ENCODE assay signal across 9 cellular contexts in the genomic region with DNA sequence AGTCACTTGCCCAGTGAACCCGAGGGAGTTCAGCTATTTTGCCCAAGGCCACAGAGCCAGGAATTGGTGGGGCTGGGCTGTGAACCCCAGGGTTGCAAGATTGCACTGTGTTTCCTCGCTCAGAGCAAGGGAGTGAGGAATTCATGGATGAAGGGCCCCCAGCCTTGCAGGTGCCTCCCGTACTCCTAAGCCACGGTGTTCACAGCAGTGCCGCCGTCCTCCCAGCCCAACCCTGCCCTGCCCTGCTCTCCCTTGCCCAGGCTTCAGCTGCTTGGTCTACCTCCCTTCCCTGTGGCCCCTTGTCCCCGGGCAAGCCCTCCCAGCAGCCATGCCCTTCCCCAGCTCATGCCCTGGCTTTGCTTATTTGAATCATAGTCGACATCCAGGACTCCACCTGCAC. TPM values are rescaled to one million over a fixed set of nuclear protein-coding genes. Genes with fewer than 3 reads are reported as not detected.
"Had no signal": no experiment of that assay in that cellular context is flagged by ENCODE, and none has a peak within 500 bp of the region (broad histone marks: within the 10 kb centered on the region; RNA-seq: fewer than 3 reads in every experiment).

No MANE protein-coding gene starts in this region.

- H3K9me3 Mint-ChIP-seq: H9 had no signal

- H3K27ac Mint-ChIP-seq: H9, HFFc6, IgD-negative memory B cell had no signal

- ATAC-seq: HepG2 had no signal

- DNase-seq: GM23248, GOT3, H9, HCEC 1CT, HFFc6, KBM-7 had no signal

- H3K4me3 Mint-ChIP-seq: H9, HFFc6, IgD-negative memory B cell had no signal

- H3K4me1 Mint-ChIP-seq: IgD-negative memory B cell had no signal

- H3K27ac ChIP-seq: GM23248, HL-60 had no signal

- H2AFZ ChIP-seq: GM23248 had no signal

- H3K4me3 ChIP-seq: GM23248 had no signal

- H3K9ac ChIP-seq: GM23248 had no signal

- H3K36me3 Mint-ChIP-seq: IgD-negative memory B cell had no signal

RNA-seq across cellular contexts. Expression of a gene that starts 6.1 kb away (rescaled TPM):
- total RNA-seq: GM23248, HFFc6 had no signal
